ENCODE assay signal across 8 cellular contexts in genomic region chr4:78059524-78059889, GRCh38. TPM values are rescaled to one million over a fixed set of nuclear protein-coding genes. Genes with fewer than 3 reads are reported as not detected.
DNase-seq lines count a peak whose midpoint lies in the region; ATAC-seq, FAIRE-seq and TF ChIP-seq lines count a peak whose summit lies in the region.

No MANE protein-coding gene starts in this region.

- no peak for TF ChIP-seq POLR2A in GM12892 (IDR thresholded peaks at IDR 0.05; ENCODE audit: low read depth, low read length)

- 0 out of 2 replicates have a peak, but pooled peaks cover under 1% of the 10 kb centered on the region for H3K27me3 ChIP-seq in HAP-1 (ENCODE audit: low read depth)

- peak overlapping the region; percentile 59 for H3K4me3 Mint-ChIP-seq in activated T-helper 1 cell treated with anti-CD3 and anti-CD28 coated beads, Interleukin-12 subunit alpha, Interleukin-12 subunit beta, Interleukin-2, Interleukin-4 antibody, amounts not matched to agents 30 ng/mL and 10 ng/mL and 1 ng/mL, durations not matched to agents 14 hours and 24 hours and 36 hours

- DNase-seq in CD1c-positive myeloid dendritic cell (ENCODE audit: extremely low spot score) (peak; percentile 35), HAP-1 (ENCODE audit: low spot score in 2 of 2) (peak; percentile 83 to 86), NCI-H345 (lab: John Stamatoyannopoulos, UW) (peak; percentile 68), globus pallidus (ENCODE audit: low spot score) (peak; percentile 58), non-pigmented ciliary epithelial cell (ENCODE audit: low read depth) (peak; percentile 68), GM12892 (ENCODE audit: insufficient read length) (no peak)
- no peak for DNase-seq in activated T-helper 1 cell treated with anti-CD3 and anti-CD28 coated beads, Interleukin-12 subunit alpha, Interleukin-12 subunit beta, Interleukin-2, Interleukin-4 antibody, amounts not matched to agents 30 ng/mL and 10 ng/mL and 1 ng/mL, durations not matched to agents 14 hours and 24 hours and 36 hours (ENCODE audit: low spot score)

- H3K4me3 ChIP-seq in HAP-1 = peak overlapping the region; percentile 67

- H3K27me3 Mint-ChIP-seq in activated T-helper 1 cell treated with anti-CD3 and anti-CD28 coated beads, Interleukin-12 subunit alpha, Interleukin-12 subunit beta, Interleukin-2, Interleukin-4 antibody, amounts not matched to agents 30 ng/mL and 10 ng/mL and 1 ng/mL, durations not matched to agents 14 hours and 24 hours and 36 hours (ENCODE audit: insufficient read depth) = peaks cover 69% of the 10 kb centered on the region

- in situ Hi-C loops in HAP-1 (cut with MboI; ENCODE audit: low sequenced_read_pairs) = no loop called here

- peaks cover 3% of the 10 kb centered on the region for H3K36me3 Mint-ChIP-seq in activated T-helper 1 cell treated with anti-CD3 and anti-CD28 coated beads, Interleukin-12 subunit alpha, Interleukin-12 subunit beta, Interleukin-2, Interleukin-4 antibody, amounts not matched to agents 30 ng/mL and 10 ng/mL and 1 ng/mL, durations not matched to agents 14 hours and 24 hours and 36 hours (ENCODE audit: low read depth)

- no peaks in the 10 kb centered on the region; the same call in 1 of the 2 replicates for H3K36me3 ChIP-seq in HAP-1 (replicated peaks)

- H3K4me1 Mint-ChIP-seq in activated T-helper 1 cell treated with anti-CD3 and anti-CD28 coated beads, Interleukin-12 subunit alpha, Interleukin-12 subunit beta, Interleukin-2, Interleukin-4 antibody, amounts not matched to agents 30 ng/mL and 10 ng/mL and 1 ng/mL, durations not matched to agents 14 hours and 24 hours and 36 hours (ENCODE audit: low read depth) = peaks cover 30% of the 10 kb centered on the region

- intact Hi-C loops in activated T-helper 1 cell treated with anti-CD3 and anti-CD28 coated beads, Interleukin-12 subunit alpha, Interleukin-12 subunit beta, Interleukin-2, Interleukin-4 antibody, amounts not matched to agents 30 ng/mL and 10 ng/mL and 1 ng/mL, durations not matched to agents 14 hours and 24 hours and 36 hours (cut with micrococcal nuclease) = loop anchor here (10.0 kb wide), 1 partner anchor 255 kb away; no protein-coding TSS in a partner anchor

- no peak for ATAC-seq in HG02678 (IDR thresholded peaks at IDR 0.05; ENCODE audit: unreplicated experiment)

- H3K9me3 Mint-ChIP-seq in activated T-helper 1 cell treated with anti-CD3 and anti-CD28 coated beads, Interleukin-12 subunit alpha, Interleukin-12 subunit beta, Interleukin-2, Interleukin-4 antibody, amounts not matched to agents 30 ng/mL and 10 ng/mL and 1 ng/mL, durations not matched to agents 14 hours and 24 hours and 36 hours = no peaks in the 10 kb centered on the region

- H3K9me3 ChIP-seq in HAP-1 = no peaks in the 10 kb centered on the region

- peaks cover 5% of the 10 kb centered on the region for H3K4me1 ChIP-seq in HAP-1

- no peak overlapping the region for H3K27ac Mint-ChIP-seq in activated T-helper 1 cell treated with anti-CD3 and anti-CD28 coated beads, Interleukin-12 subunit alpha, Interleukin-12 subunit beta, Interleukin-2, Interleukin-4 antibody, amounts not matched to agents 30 ng/mL and 10 ng/mL and 1 ng/mL, durations not matched to agents 14 hours and 24 hours and 36 hours

- FAIRE-seq in GM12892 (lab: Jason Lieb, UNC) = no peak

RNA-seq across cellular contexts. Expression of gene FRAS1, which starts 2.4 kb away (rescaled TPM):
- not detected in 2 replicates for total RNA-seq in activated T-helper 1 cell treated with anti-CD3 and anti-CD28 coated beads, Interleukin-12 subunit alpha, Interleukin-12 subunit beta, Interleukin-2, Interleukin-4 antibody, amounts not matched to agents 30 ng/mL and 10 ng/mL and 1 ng/mL, durations not matched to agents 14 hours and 24 hours and 36 hours
- not detected for polyA plus RNA-seq in GM12892 (2012; ENCODE audit: missing spikeins)

Comparison
In these comparisons a context has a peak if more than half of its experiments do, and no peak if none do; other contexts are left out.
1. DNase-seq: peak in CD1c-positive myeloid dendritic cell (single experiment), HAP-1 (2 of 2), NCI-H345 (single experiment), globus pallidus (single experiment) and non-pigmented ciliary epithelial cell (single experiment); none in activated T-helper 1 cell treated with anti-CD3 and anti-CD28 coated beads, Interleukin-12 subunit alpha, Interleukin-12 subunit beta, Interleukin-2, Interleukin-4 antibody, amounts not matched to agents 30 ng/mL and 10 ng/mL and 1 ng/mL, durations not matched to agents 14 hours and 24 hours and 36 hours (single experiment) and GM12892 (single experiment).